In genomic region chr1:200916681-200917080, GRCh38 we compare ENCODE assay signal across 26 cellular contexts. TPM values are rescaled to one million over a fixed set of nuclear protein-coding genes. Genes with fewer than 3 reads are reported as not detected.
A peak's percentile ranks its signal among the peaks of the same experiment; 100 is the strongest.
DNase-seq lines count a peak whose midpoint lies in the region; ATAC-seq and TF ChIP-seq lines count a peak whose summit lies in the region.
"Had no signal": no experiment of that assay in that cellular context is flagged by ENCODE, and none has a peak within 500 bp of the region (broad histone marks: within the 10 kb centered on the region; RNA-seq: fewer than 3 reads in every experiment).

No MANE protein-coding gene starts in this region.

- ATAC-seq in WTC11 = no peak
- peak; percentile 4 for ATAC-seq in mucosa of descending colon
- no peak for ATAC-seq in GM18520 (IDR thresholded peaks at IDR 0.05; ENCODE audit: unreplicated experiment)
- ATAC-seq in HG03521 (IDR thresholded peaks at IDR 0.05; ENCODE audit: unreplicated experiment) = no peak
- ATAC-seq: activated T-cell treated with anti-CD3 and anti-CD28 coated beads, Interleukin-2, amount 50 U/mL, for 4 hours; T-helper 17 cell had no signal

- no peaks in the 10 kb centered on the region for H3K27me3 Mint-ChIP-seq in WTC11 (ENCODE audit: low read depth)
- H3K27me3 Mint-ChIP-seq: IgD-negative memory B cell, T-helper 17 cell had no signal

- no peak for TF ChIP-seq EP300 in suprapubic skin (IDR thresholded peaks at IDR 0.05)

- H3K4me1 ChIP-seq in mucosa of descending colon (ENCODE audit: low read depth) (peaks cover 15% of the 10 kb centered on the region), suprapubic skin (peaks cover 42% of the 10 kb centered on the region)
- H3K4me1 ChIP-seq: gastrocnemius medialis, upper lobe of left lung had no signal

- H3K4me3 ChIP-seq in mucosa of descending colon (no peak overlapping the region), suprapubic skin (no peak overlapping the region)
- H3K4me3 ChIP-seq: esophagus squamous epithelium, gastrocnemius medialis, hepatocyte, upper lobe of left lung had no signal

- H3K36me3 ChIP-seq in mucosa of descending colon (ENCODE audit: low read depth) (no peaks in the 10 kb centered on the region), suprapubic skin (no peaks in the 10 kb centered on the region)
- H3K36me3 ChIP-seq: gastrocnemius medialis, upper lobe of left lung had no signal

- peak; percentile 6 for DNase-seq in GM20000 (ENCODE audit: low spot score)
- DNase-seq in WTC11 (ENCODE audit: low spot score) = no peak
- DNase-seq in mucosa of descending colon = peak in 1 of 3 donors; percentile 41
- no peak for DNase-seq in suprapubic skin (ENCODE audit: low spot score in 2 of 2)
- no peak for DNase-seq in DMS153 treated with DMSO at 0.1 percent for 48 hours (lab: John Stamatoyannopoulos, UW; ENCODE audit: unreplicated experiment)
- no peak for DNase-seq in activated CD4-positive, alpha-beta T cell treated with anti-CD3 and anti-CD28 coated beads, Interleukin-2, amount 50 U/mL, for 4 hours
- DNase-seq: activated naive CD4-positive, alpha-beta T cell treated with Interleukin-2 at 50 U/mL for 16 hours; activated T-cell treated with anti-CD3 and anti-CD28 coated beads, Interleukin-2, amount 50 U/mL, for 4 hours; amniotic stem cell; DMS79 treated with DMSO at 0.1 percent for 48 hours; effector CD8-positive, alpha-beta T cell; esophagus squamous epithelium; gastrocnemius medialis; NCI-H1105 treated with DMSO at 0.1 percent for 48 hours; NCI-H2081; NCI-H345; NCI-H774; SK-N-SH; stimulated activated CD4-positive, alpha-beta T cell treated with anti-CD3 and anti-CD28 coated beads, Interleukin-12 subunit alpha, Interleukin-12 subunit beta, amount 100 ng/mL, for 4 hours; stimulated activated naive CD8-positive, alpha-beta T cell treated with anti-CD3 and anti-CD28 coated beads, Interleukin-15, amount 100 ng/mL, for 72 hours; T-helper 17 cell; upper lobe of left lung had no signal

- intact Hi-C loops in mucosa of descending colon (cut with DNase I, micrococcal nuclease) = no loop called here

- H3K27ac ChIP-seq in suprapubic skin = peak overlapping the region; percentile 59
- H3K27ac ChIP-seq: hepatocyte, upper lobe of left lung had no signal

- peaks cover 5% of the 10 kb centered on the region; the same call in 1 of the 2 replicates for H3K4me1 Mint-ChIP-seq in WTC11
- H3K4me1 Mint-ChIP-seq: stimulated activated naive CD8-positive, alpha-beta T cell treated with anti-CD3 and anti-CD28 coated beads, Interleukin-15, amount 100 ng/mL, for 72 hours had no signal

- TF ChIP-seq POLR2A in suprapubic skin (IDR thresholded peaks at IDR 0.05) = no peak

- peak overlapping the region; percentile 41 for H3K4me3 Mint-ChIP-seq in WTC11
- H3K4me3 Mint-ChIP-seq: activated T-cell treated with anti-CD3 and anti-CD28 coated beads, Interleukin-2, amount 50 U/mL, for 4 hours; IgD-negative memory B cell; stimulated activated naive CD8-positive, alpha-beta T cell treated with anti-CD3 and anti-CD28 coated beads, Interleukin-15, amount 100 ng/mL, for 72 hours; T-helper 17 cell had no signal

- 67% methylated on average over 11 of the region's 11 CpGs for WGBS in suprapubic skin

- peaks cover 14% of the 10 kb centered on the region for H3K36me3 Mint-ChIP-seq in WTC11

- H3K27ac Mint-ChIP-seq in WTC11 = no peak overlapping the region
- H3K27ac Mint-ChIP-seq: IgD-negative memory B cell; stimulated activated naive CD8-positive, alpha-beta T cell treated with anti-CD3 and anti-CD28 coated beads, Interleukin-15, amount 100 ng/mL, for 72 hours; T-helper 17 cell had no signal

- no peaks in the 10 kb centered on the region for H3K9me3 Mint-ChIP-seq in WTC11
- H3K9me3 Mint-ChIP-seq: activated T-cell treated with anti-CD3 and anti-CD28 coated beads, Interleukin-2, amount 50 U/mL, for 4 hours; IgD-negative memory B cell; stimulated activated naive CD8-positive, alpha-beta T cell treated with anti-CD3 and anti-CD28 coated beads, Interleukin-15, amount 100 ng/mL, for 72 hours had no signal

- no peaks in the 10 kb centered on the region for H3K9me3 ChIP-seq in mucosa of descending colon
- H3K9me3 ChIP-seq in suprapubic skin = no peaks in the 10 kb centered on the region
- H3K9me3 ChIP-seq: esophagus squamous epithelium, gastrocnemius medialis, SK-N-SH, upper lobe of left lung had no signal

- H3K27me3 ChIP-seq in suprapubic skin = peaks cover 2% of the 10 kb centered on the region
- H3K27me3 ChIP-seq: gastrocnemius medialis, hepatocyte, upper lobe of left lung had no signal

- TF ChIP-seq CTCF in GM20000 (IDR thresholded peaks at IDR 0.05; ENCODE audit: extremely low read depth, missing control alignments) = no peak
- no peak for TF ChIP-seq CTCF in WTC11 (IDR thresholded peaks at IDR 0.05)
- no peak for TF ChIP-seq CTCF in mucosa of descending colon (IDR thresholded peaks at IDR 0.05)
- TF ChIP-seq CTCF in suprapubic skin (IDR thresholded peaks at IDR 0.05) = no peak

- POLR2A ChIA-PET in WTC11 (lab: Charles Lee) = no interaction called here

- CTCF ChIA-PET in WTC11 (lab: Charles Lee) = interaction anchor here (0.8 to 5.1 kb wide), 9 partner anchors 9 to 104 kb away, joined by 3 to 33 read pairs (median 13); no protein-coding TSS in a partner anchor

TF ChIP-seq in WTC11, 78 proteins besides CTCF, POLR2A, EP300 and RAD21:
- TF ChIP-seq ZNF138 (CRISPR knock-in tag; conservative IDR thresholded peaks at IDR 0.05) (no peak), ZNF532 (CRISPR knock-in tag; IDR thresholded peaks at IDR 0.05; ENCODE audit: borderline replicate concordance) (no peak), SOX15 (CRISPR knock-in tag; IDR thresholded peaks at IDR 0.05) (no peak), ELF4 (CRISPR knock-in tag; IDR thresholded peaks at IDR 0.05; ENCODE audit: low read depth) (no peak)

RNA-seq across cellular contexts. Expression of gene INAVA, which starts 22.0 kb away (rescaled TPM):
- total RNA-seq in WTC11 (2021) (41.2 to 47.9 TPM (median 47.6 TPM) in 3 replicates), mucosa of descending colon (100 to 1,000 TPM in 2 of 3 donors, 10 to 100 TPM in 1; 82.0 to 238 (median 171) TPM), suprapubic skin (100 to 1,000 TPM; 110 to 137 (median 117) TPM)

RNA-seq across cellular contexts. Expression of gene GPR25, which starts 43.9 kb away (rescaled TPM):
- total RNA-seq in WTC11 (2021) (0.14 to 0.16 TPM in 2 of 3 replicates, not detected in the other), mucosa of descending colon (not detected), suprapubic skin (not detected)
- total RNA-seq: hepatocyte had no signal
